ENCODE assay signal across 8 cellular contexts in genomic region chr14:35807131-35807961, GRCh38. TPM values are rescaled to one million over a fixed set of nuclear protein-coding genes. Genes with fewer than 3 reads are reported as not detected.
DNase-seq lines count a peak whose midpoint lies in the region; ATAC-seq lines count a peak whose summit lies in the region.

No MANE protein-coding gene starts in this region.

- H3K4me1 ChIP-seq in iPS-20b (ENCODE audit: insufficient read depth, low read length) (peaks cover 10% of the 10 kb centered on the region; the same call in 1 of the 2 replicates), stomach smooth muscle (ENCODE audit: control insufficient read depth, insufficient read depth, low read length) (peaks cover 7% of the 10 kb centered on the region)

- no peak overlapping the region for H3K27ac ChIP-seq in iPS-20b (ENCODE audit: low read length)
- no peak overlapping the region for H3K27ac ChIP-seq in stomach smooth muscle (ENCODE audit: low read length)

- POLR2A ChIA-PET in activated CD4-positive, alpha-beta T cell treated with anti-CD3 and anti-CD28 coated beads, Interleukin-2, amount 10 ng/mL, durations not matched to agents 7 days and 5 days (lab: Charles Lee) = no interaction called here
- POLR2A ChIA-PET in activated CD8-positive, alpha-beta T cell treated with anti-CD3 and anti-CD28 coated beads, Interleukin-2, amount 10 ng/mL, durations not matched to agents 7 days and 5 days (lab: Charles Lee) = no interaction called here

- H3K36me3 ChIP-seq in iPS-20b (ENCODE audit: insufficient read depth, low read depth, low read length) (no peaks in the 10 kb centered on the region), stomach smooth muscle (ENCODE audit: control insufficient read depth in 2 of 2, insufficient read depth in 2 of 2, low read length in 2 of 2) (no peaks in the 10 kb centered on the region)

- H3K4me3 Mint-ChIP-seq in activated CD4-positive, alpha-beta T cell treated with anti-CD3 and anti-CD28 coated beads, Interleukin-2, amount 10 ng/mL, durations not matched to agents 7 days and 5 days = peak overlapping the region; percentile 98
- H3K4me3 Mint-ChIP-seq in activated CD8-positive, alpha-beta T cell treated with anti-CD3 and anti-CD28 coated beads, Interleukin-2, amount 10 ng/mL, durations not matched to agents 7 days and 5 days = peak overlapping the region; percentile 98

- H3K9me3 Mint-ChIP-seq in activated CD4-positive, alpha-beta T cell treated with anti-CD3 and anti-CD28 coated beads, Interleukin-2, amount 10 ng/mL, durations not matched to agents 7 days and 5 days = no peaks in the 10 kb centered on the region
- H3K9me3 Mint-ChIP-seq in activated CD8-positive, alpha-beta T cell treated with anti-CD3 and anti-CD28 coated beads, Interleukin-2, amount 10 ng/mL, durations not matched to agents 7 days and 5 days (ENCODE audit: insufficient read depth) = peaks cover 2% of the 10 kb centered on the region

- H3K4me1 Mint-ChIP-seq in activated CD4-positive, alpha-beta T cell treated with anti-CD3 and anti-CD28 coated beads, Interleukin-2, amount 10 ng/mL, durations not matched to agents 7 days and 5 days = peaks cover 29% of the 10 kb centered on the region
- H3K4me1 Mint-ChIP-seq in activated CD8-positive, alpha-beta T cell treated with anti-CD3 and anti-CD28 coated beads, Interleukin-2, amount 10 ng/mL, durations not matched to agents 7 days and 5 days (ENCODE audit: low read depth) = peaks cover 33% of the 10 kb centered on the region

- no peak for DNase-seq in activated CD4-positive, alpha-beta T cell treated with anti-CD3 and anti-CD28 coated beads, Interleukin-2, amount 10 ng/mL, durations not matched to agents 7 days and 5 days
- no peak for DNase-seq in activated CD4-positive, alpha-beta T cell treated with anti-CD3 and anti-CD28 coated beads, Interleukin-2, amount 50 U/mL, for 4 hours
- no peak for DNase-seq in activated CD8-positive, alpha-beta T cell treated with anti-CD3 and anti-CD28 coated beads, Interleukin-2, amount 10 ng/mL, durations not matched to agents 7 days and 5 days
- no peak for DNase-seq in ecto neural progenitor cell (ENCODE audit: low spot score)
- no peak for DNase-seq in NCI-H2171 treated with DMSO at 0.1 percent for 48 hours (lab: John Stamatoyannopoulos, UW)
- no peak for DNase-seq in germinal center (ENCODE audit: low spot score)

- H3K4me3 ChIP-seq in iPS-20b (ENCODE audit: low read length) (peak overlapping the region; percentile 88), stomach smooth muscle (ENCODE audit: low read length in 2 of 2) (peak overlapping the region; percentile 47 to 86)

- CTCF ChIA-PET in activated CD4-positive, alpha-beta T cell treated with anti-CD3 and anti-CD28 coated beads, Interleukin-2, amount 10 ng/mL, durations not matched to agents 7 days and 5 days (lab: Charles Lee) = interaction anchor here (0.6 to 0.9 kb wide), 3 partner anchors 14 to 1557 kb away, joined by 3 to 5 read pairs (median 3); no protein-coding TSS in a partner anchor
- CTCF ChIA-PET in activated CD8-positive, alpha-beta T cell treated with anti-CD3 and anti-CD28 coated beads, Interleukin-2, amount 10 ng/mL, durations not matched to agents 7 days and 5 days (lab: Charles Lee) = interaction anchor here (0.9 to 1.2 kb wide), 5 partner anchors 9 to 15 kb away, joined by 3 to 7 read pairs (median 4); no protein-coding TSS in a partner anchor

- peaks cover 4% of the 10 kb centered on the region for H3K36me3 Mint-ChIP-seq in activated CD4-positive, alpha-beta T cell treated with anti-CD3 and anti-CD28 coated beads, Interleukin-2, amount 10 ng/mL, durations not matched to agents 7 days and 5 days (ENCODE audit: low read depth)
- peaks cover 7% of the 10 kb centered on the region for H3K36me3 Mint-ChIP-seq in activated CD8-positive, alpha-beta T cell treated with anti-CD3 and anti-CD28 coated beads, Interleukin-2, amount 10 ng/mL, durations not matched to agents 7 days and 5 days (ENCODE audit: low read depth)

- H3K9me3 ChIP-seq in iPS-20b (ENCODE audit: insufficient read depth, low read depth, low read length) (no peaks in the 10 kb centered on the region; the same call in 1 of the 2 replicates), stomach smooth muscle (ENCODE audit: control insufficient read depth in 2 of 2, low read length in 2 of 2) (no peaks in the 10 kb centered on the region)

- H3K27ac Mint-ChIP-seq in activated CD4-positive, alpha-beta T cell treated with anti-CD3 and anti-CD28 coated beads, Interleukin-2, amount 10 ng/mL, durations not matched to agents 7 days and 5 days = peak overlapping the region; percentile 97
- H3K27ac Mint-ChIP-seq in activated CD8-positive, alpha-beta T cell treated with anti-CD3 and anti-CD28 coated beads, Interleukin-2, amount 10 ng/mL, durations not matched to agents 7 days and 5 days = peak overlapping the region; percentile 30

- no peak for ATAC-seq in activated CD8-positive, alpha-beta T cell treated with anti-CD3 and anti-CD28 coated beads, Interleukin-2, amount 10 ng/mL, durations not matched to agents 7 days and 5 days

- H3K27me3 ChIP-seq in iPS-20b (ENCODE audit: insufficient read depth, low read length) (no peaks in the 10 kb centered on the region), stomach smooth muscle (ENCODE audit: control insufficient read depth in 1 of 2, insufficient read depth in 2 of 2, low read length in 2 of 2) (no peaks in the 10 kb centered on the region)

- H3K9ac ChIP-seq in iPS-20b (ENCODE audit: low read depth, low read length) (peak overlapping the region; percentile 15; the same call in 1 of the 2 replicates), stomach smooth muscle (ENCODE audit: low read length in 2 of 2) (no peak overlapping the region)

- H3K27me3 Mint-ChIP-seq in activated CD4-positive, alpha-beta T cell treated with anti-CD3 and anti-CD28 coated beads, Interleukin-2, amount 10 ng/mL, durations not matched to agents 7 days and 5 days = no peaks in the 10 kb centered on the region
- no peaks in the 10 kb centered on the region for H3K27me3 Mint-ChIP-seq in activated CD8-positive, alpha-beta T cell treated with anti-CD3 and anti-CD28 coated beads, Interleukin-2, amount 10 ng/mL, durations not matched to agents 7 days and 5 days (ENCODE audit: low read depth)

RNA-seq across cellular contexts. Expression of gene RALGAPA1, which starts 1.7 kb away (rescaled TPM):
- 10 to 100 TPM; 32.5 to 35.6 TPM for total RNA-seq in activated CD4-positive, alpha-beta T cell treated with anti-CD3 and anti-CD28 coated beads, Interleukin-2, amount 10 ng/mL, durations not matched to agents 7 days and 5 days
- total RNA-seq in activated CD8-positive, alpha-beta T cell treated with anti-CD3 and anti-CD28 coated beads, Interleukin-2, amount 10 ng/mL, durations not matched to agents 7 days and 5 days = 10 to 100 TPM; 29.5 to 31.7 TPM

RNA-seq across cellular contexts. Expression of gene BRMS1L, which starts 18.8 kb away (rescaled TPM):
- total RNA-seq in activated CD4-positive, alpha-beta T cell treated with anti-CD3 and anti-CD28 coated beads, Interleukin-2, amount 10 ng/mL, durations not matched to agents 7 days and 5 days = 1 to 10 TPM; 4.8 to 4.9 TPM
- total RNA-seq in activated CD8-positive, alpha-beta T cell treated with anti-CD3 and anti-CD28 coated beads, Interleukin-2, amount 10 ng/mL, durations not matched to agents 7 days and 5 days = 1 to 10 TPM; 5.1 to 5.5 TPM
